ENCODE assay signal across 17 cellular contexts in the genomic region with DNA sequence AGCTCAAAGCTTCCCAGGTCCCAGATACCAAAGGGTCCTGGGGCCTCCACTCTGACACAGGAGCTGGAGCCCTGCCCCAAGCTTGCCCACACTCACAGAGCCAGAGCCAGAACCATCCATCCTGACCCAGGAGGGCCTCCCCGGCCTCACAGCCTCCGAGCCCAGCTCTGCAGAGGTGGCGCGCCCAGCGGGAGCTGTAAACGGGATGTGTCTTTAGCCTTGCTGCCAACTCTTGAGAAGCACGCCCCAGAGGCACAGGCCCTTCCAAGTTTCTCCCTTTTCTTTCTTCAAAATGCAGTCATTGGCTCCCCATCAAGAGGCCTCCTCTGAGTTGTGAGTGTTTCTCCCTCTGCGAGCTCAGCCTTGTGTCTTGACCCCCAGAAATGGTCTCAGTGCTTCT.
"Had no signal": no experiment of that assay in that cellular context is flagged by ENCODE, and none has a peak within 500 bp of the region (broad histone marks: within the 10 kb centered on the region; RNA-seq: fewer than 3 reads in every experiment).

No MANE protein-coding gene starts in this region.

- H3K27me3 Mint-ChIP-seq: T-helper 17 cell had no signal

- H3K27me3 ChIP-seq: tibial artery had no signal

- H3K4me1 ChIP-seq: left ventricle myocardium inferior had no signal

- H3K4me1 Mint-ChIP-seq: activated naive CD4-positive, alpha-beta T cell treated with anti-CD3 and anti-CD28 coated beads, Interleukin-2, amount 10 ng/mL, durations not matched to agents 7 days and 5 days had no signal

- H3K27ac ChIP-seq: cardiac muscle cell, left ventricle myocardium inferior, tibial artery had no signal

- H3K4me3 ChIP-seq: cardiac muscle cell, left ventricle myocardium inferior, tibial artery had no signal

- H3K36me3 ChIP-seq: cardiac muscle cell, left ventricle myocardium inferior, tibial artery had no signal

- ATAC-seq: T-helper 17 cell had no signal

- H3K4me3 Mint-ChIP-seq: activated naive CD4-positive, alpha-beta T cell treated with anti-CD3 and anti-CD28 coated beads, Interleukin-2, amount 10 ng/mL, durations not matched to agents 7 days and 5 days; natural killer cell treated with Interleukin-12 subunit alpha and Interleukin-12 subunit beta and Interleukin-15 and Interleukin-18, amount 100 ng/mL, for 72 hours; T-helper 17 cell had no signal

- DNase-seq: activated CD4-positive, alpha-beta T cell treated with anti-CD3 and anti-CD28 coated beads for 4 hours; activated CD4-positive, alpha-beta T cell treated with anti-CD3 and anti-CD28 coated beads, Interleukin-2, amount 50 U/mL, for 48 hours; activated CD4-positive, CD25-positive, alpha-beta regulatory T cell; activated effector memory CD4-positive, alpha-beta T cell treated with anti-CD3 and anti-CD28 coated beads, Interleukin-2, amount 50 U/mL, for 16 hours; activated naive CD4-positive, alpha-beta T cell treated with anti-CD3 and anti-CD28 coated beads, Interleukin-2, amount 10 ng/mL, durations not matched to agents 7 days and 5 days; effector CD4-positive, alpha-beta T cell; erythroblast; hippocampal formation; kidney glomerular epithelial cell; left ventricle myocardium inferior; occipital lobe; stimulated activated CD4-positive, alpha-beta T cell treated with anti-CD3 and anti-CD28 coated beads, Interleukin-2, amount 100 ng/mL, for 48 hours; stimulated activated naive CD4-positive, alpha-beta T cell treated with Interleukin-2 at 50 U/mL for 16 hours; T-helper 17 cell; tibial artery had no signal

- H3K9me3 Mint-ChIP-seq: activated naive CD4-positive, alpha-beta T cell treated with anti-CD3 and anti-CD28 coated beads, Interleukin-2, amount 10 ng/mL, durations not matched to agents 7 days and 5 days; natural killer cell treated with Interleukin-12 subunit alpha and Interleukin-12 subunit beta and Interleukin-15 and Interleukin-18, amount 100 ng/mL, for 72 hours had no signal

- H3K36me3 Mint-ChIP-seq: activated naive CD4-positive, alpha-beta T cell treated with anti-CD3 and anti-CD28 coated beads, Interleukin-2, amount 10 ng/mL, durations not matched to agents 7 days and 5 days; natural killer cell treated with Interleukin-12 subunit alpha and Interleukin-12 subunit beta and Interleukin-15 and Interleukin-18, amount 100 ng/mL, for 72 hours had no signal

- H3K9me3 ChIP-seq: left ventricle myocardium inferior, tibial artery had no signal

- H3K27ac Mint-ChIP-seq: activated naive CD4-positive, alpha-beta T cell treated with anti-CD3 and anti-CD28 coated beads, Interleukin-2, amount 10 ng/mL, durations not matched to agents 7 days and 5 days; natural killer cell treated with Interleukin-12 subunit alpha and Interleukin-12 subunit beta and Interleukin-15 and Interleukin-18, amount 100 ng/mL, for 72 hours; T-helper 17 cell had no signal
